ENCODE assay signal across 24 cellular contexts in genomic region chr2:138235041-138235440, GRCh38.
"Had no signal": no experiment of that assay in that cellular context is flagged by ENCODE, and none has a peak within 500 bp of the region (broad histone marks: within the 10 kb centered on the region; RNA-seq: fewer than 3 reads in every experiment).

No MANE protein-coding gene starts in this region.

- H3K27ac ChIP-seq: esophagus squamous epithelium, gastroesophageal sphincter, psoas muscle, spleen, stomach, thoracic aorta, transverse colon had no signal

- H3K4me3 Mint-ChIP-seq: dendritic cell treated with granulocyte-macrophage colony-stimulating factor and Interleukin-4, amounts not matched to agents 40 ng/mL and 50 ng/mL, for 4 days; effector memory CD8-positive, alpha-beta T cell; naive thymus-derived CD4-positive, alpha-beta T cell; nephron progenitor cell; stimulated activated naive B cell treated with anti-CD40 and anti-IgM and Interleukin-4, amounts not matched to agents 10 μg/mL and 1 μg/mL and 100 μg/mL, for 72 hours had no signal

- H3K27me3 ChIP-seq: esophagus squamous epithelium, gastroesophageal sphincter, spleen, stomach, transverse colon had no signal

- H3K27ac Mint-ChIP-seq: dendritic cell treated with granulocyte-macrophage colony-stimulating factor and Interleukin-4, amounts not matched to agents 40 ng/mL and 50 ng/mL, for 4 days; effector memory CD8-positive, alpha-beta T cell; naive thymus-derived CD4-positive, alpha-beta T cell; nephron progenitor cell; stimulated activated naive B cell treated with anti-CD40 and anti-IgM and Interleukin-4, amounts not matched to agents 10 μg/mL and 1 μg/mL and 100 μg/mL, for 72 hours had no signal

- H3K9me3 Mint-ChIP-seq: dendritic cell treated with granulocyte-macrophage colony-stimulating factor and Interleukin-4, amounts not matched to agents 40 ng/mL and 50 ng/mL, for 4 days; nephron progenitor cell had no signal

- DNase-seq: effector memory CD8-positive, alpha-beta T cell; esophagus squamous epithelium; foreskin fibroblast; glutamatergic neuron; left colon; left ventricle myocardium superior; mesenchymal stem cell; naive thymus-derived CD4-positive, alpha-beta T cell; nephron progenitor cell; psoas muscle; retina; spleen; stimulated activated CD4-positive, alpha-beta T cell treated with anti-CD3 and anti-CD28 coated beads, Interleukin-15, amount 100 ng/mL, for 24 hours; stimulated activated CD4-positive, alpha-beta T cell treated with anti-CD3 and anti-CD28 coated beads, Interleukin-1b, Interleukin-23, amount 100 ng/mL, for 48 hours; stimulated activated CD4-positive, alpha-beta T cell treated with anti-CD3 and anti-CD28 coated beads, Interleukin-4, amount 100 ng/mL, for 24 hours; stimulated activated naive B cell treated with anti-CD40 and anti-IgM and Interleukin-4, amounts not matched to agents 10 μg/mL and 1 μg/mL and 100 μg/mL, for 72 hours; stomach; substantia nigra; transverse colon had no signal

- H3K36me3 ChIP-seq: esophagus squamous epithelium, gastroesophageal sphincter, spleen, stomach, thoracic aorta, transverse colon had no signal

- H3K4me1 Mint-ChIP-seq: naive thymus-derived CD4-positive, alpha-beta T cell; nephron progenitor cell had no signal

- H3K4me3 ChIP-seq: esophagus squamous epithelium, gastroesophageal sphincter, lung, psoas muscle, spleen, stomach, thoracic aorta, transverse colon had no signal

- H3K27me3 Mint-ChIP-seq: dendritic cell treated with granulocyte-macrophage colony-stimulating factor and Interleukin-4, amounts not matched to agents 40 ng/mL and 50 ng/mL, for 4 days; effector memory CD8-positive, alpha-beta T cell had no signal

- ATAC-seq: effector memory CD8-positive, alpha-beta T cell; gastroesophageal sphincter; left colon; left ventricle myocardium superior; naive thymus-derived CD4-positive, alpha-beta T cell; psoas muscle; sciatic nerve; stimulated activated naive B cell treated with anti-CD40 and anti-IgM and Interleukin-4, amounts not matched to agents 10 μg/mL and 1 μg/mL and 100 μg/mL, for 72 hours had no signal

- H3K4me1 ChIP-seq: esophagus squamous epithelium, psoas muscle had no signal

- H3K9me3 ChIP-seq: esophagus squamous epithelium, gastroesophageal sphincter, psoas muscle, spleen, stomach, thoracic aorta, transverse colon had no signal

- H3K36me3 Mint-ChIP-seq: naive thymus-derived CD4-positive, alpha-beta T cell had no signal
